In the genomic region with DNA sequence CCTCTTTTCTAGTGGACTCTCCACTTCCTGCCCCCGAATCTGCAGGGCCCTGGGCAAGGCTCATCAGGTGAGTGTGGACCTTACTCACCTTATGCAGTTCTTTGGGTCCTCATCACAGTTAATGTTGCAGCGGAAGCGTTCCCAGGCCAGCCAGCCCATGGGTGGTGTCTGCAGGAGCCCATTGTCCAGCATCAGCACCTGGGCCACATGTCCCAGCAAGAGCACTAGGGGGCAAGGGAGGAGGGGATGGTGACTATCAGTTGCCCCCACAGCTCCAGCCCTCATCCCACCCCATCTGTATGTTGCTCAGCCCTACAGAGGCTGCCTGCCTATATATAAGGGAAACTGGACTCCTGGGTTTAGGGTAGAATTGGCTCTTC, we compare ENCODE assay signal across 26 cellular contexts. TPM values are rescaled to one million over a fixed set of nuclear protein-coding genes. Genes with fewer than 3 reads are reported as not detected.
DNase-seq lines count a peak whose midpoint lies in the region; ATAC-seq, FAIRE-seq and TF ChIP-seq lines count a peak whose summit lies in the region.
"Had no signal": no experiment of that assay in that cellular context is flagged by ENCODE, and none has a peak within 500 bp of the region (broad histone marks: within the 10 kb centered on the region; RNA-seq: fewer than 3 reads in every experiment).

No MANE protein-coding gene starts in this region.

- peaks cover 0 to 3% of the 10 kb centered on the region in 2 donors for H3K36me3 ChIP-seq in kidney (ENCODE audit: control insufficient read depth in 1 of 2, insufficient read depth in 2 of 2, low read length in 2 of 2)
- peaks cover 0 to 52% (median 34%) of the 10 kb centered on the region in 6 donors for H3K36me3 ChIP-seq in spleen
- peaks cover 8 to 11% of the 10 kb centered on the region in 2 experiments for H3K36me3 ChIP-seq in trophoblast cell (ENCODE audit: control insufficient read depth in 1 of 2, insufficient read depth in 2 of 2, low read length in 2 of 2)
- H3K36me3 ChIP-seq: MG63 had no signal

- intact Hi-C loops in kidney (cut with DNase I) (no loop called here), spleen (cut with DNase I; ENCODE audit: low total_unique reads) (no loop called here)

- H3K4me1 ChIP-seq in kidney (ENCODE audit: control insufficient read depth in 1 of 2, insufficient read depth in 1 of 2, low read depth in 1 of 2, low read length in 2 of 2) (peaks cover 9 to 16% of the 10 kb centered on the region in 2 donors), spleen (peaks cover 14 to 51% (median 27%) of the 10 kb centered on the region in 6 donors), trophoblast cell (ENCODE audit: control insufficient read depth in 1 of 2, insufficient read depth in 2 of 2, low read length in 2 of 2) (peaks cover 6 to 10% of the 10 kb centered on the region in 2 experiments)

- peak; percentile 58 for DNase-seq in activated effector memory CD4-positive, alpha-beta T cell treated with anti-CD3 and anti-CD28 coated beads, Interleukin-2, amount 50 U/mL, for 16 hours
- DNase-seq in activated effector memory CD4-positive, alpha-beta T cell treated with Interleukin-2 at 50 U/mL for 16 hours, result no peak
- peak; percentile 52 for DNase-seq in kidney
- DNase-seq in spleen, result peak; percentile 67
- no peak for DNase-seq in SKM-1 treated with dmso at 0.1 percent for 144 hours (lab: John Stamatoyannopoulos, UW; ENCODE audit: unreplicated experiment)
- DNase-seq in trophoblast cell, result no peak
- DNase-seq: Caco-2; CD4-positive, CD25-positive, alpha-beta regulatory T cell; DMS 273 treated with DMSO at 0.1 percent for 48 hours; DMS79 treated with DMSO at 0.1 percent for 48 hours; MG63; NCI-H1417; NCI-H1694 treated with DMSO at 0.1 percent for 48 hours; NCI-H2081 treated with DMSO at 0.1 percent for 48 hours; NCI-H2171 treated with DMSO at 0.1 percent for 48 hours; NCI-H446; NCI-H526 had no signal

- TF ChIP-seq POLR2A in spleen (IDR thresholded peaks at IDR 0.05), result no peak

- H4K8ac ChIP-seq in trophoblast cell (ENCODE audit: low read depth, low read length), result no peak overlapping the region

- H3K79me1 ChIP-seq in trophoblast cell (ENCODE audit: low read length), result peaks cover 3% of the 10 kb centered on the region

- no peak overlapping the region for H2BK12ac ChIP-seq in trophoblast cell (ENCODE audit: low read length)

- no peak overlapping the region for H4K12ac ChIP-seq in trophoblast cell (ENCODE audit: low read depth, low read length)

- WGBS in spleen, 5 donors, result 82 to 94% (median 90%) methylated on average over 3 of the region's 3 CpGs
- no CpG with 5 or more reads among the region's 3 CpGs for WGBS in trophoblast cell (ENCODE audit: extremely low coverage, insufficient coverage, insufficient read length)

- H3K9me3 Mint-ChIP-seq in IgD-negative memory B cell, result no peaks in the 10 kb centered on the region
- H3K9me3 Mint-ChIP-seq: CD4-positive, CD25-positive, alpha-beta regulatory T cell had no signal

- no peak overlapping the region for H3K4me2 ChIP-seq in trophoblast cell (ENCODE audit: low read length)
- H3K4me2 ChIP-seq: A549 had no signal

- H3K4me3 ChIP-seq in kidney (ENCODE audit: low read length in 2 of 2) (no peak overlapping the region), spleen (no peak overlapping the region), trophoblast cell (ENCODE audit: low read depth, low read length) (no peak overlapping the region)
- H3K4me3 ChIP-seq: A549, K562, MG63, Peyer's patch, SJSA1 had no signal

- H3K9ac ChIP-seq in kidney (ENCODE audit: low read length in 2 of 2) (no peak overlapping the region), trophoblast cell (ENCODE audit: low read length) (no peak overlapping the region)

- H3K27me3 Mint-ChIP-seq in IgD-negative memory B cell, result no peaks in the 10 kb centered on the region
- H3K27me3 Mint-ChIP-seq: B cell; CD4-positive, CD25-positive, alpha-beta regulatory T cell had no signal

- H3K9me3 ChIP-seq in kidney (ENCODE audit: control insufficient read depth in 1 of 2, low read length in 2 of 2) (no peaks in the 10 kb centered on the region), spleen (no peaks in the 10 kb centered on the region), trophoblast cell (ENCODE audit: insufficient read depth, low read depth, low read length) (peaks cover 1% of the 10 kb centered on the region)
- H3K9me3 ChIP-seq: A549, Caco-2, MG63, Peyer's patch, SJSA1 had no signal

- H3K27ac ChIP-seq in kidney (ENCODE audit: low read depth in 2 of 2, low read length in 2 of 2), result no peak overlapping the region
- H3K27ac ChIP-seq in spleen, result no peak overlapping the region
- no peak overlapping the region for H3K27ac ChIP-seq in trophoblast cell (ENCODE audit: low read depth, low read length)
- H3K27ac ChIP-seq: A549, Peyer's patch, SJSA1 had no signal

- TF ChIP-seq CTCF in kidney (IDR thresholded peaks at IDR 0.05; ENCODE audit: borderline replicate concordance, extremely low read depth, insufficient read depth) (no peak), spleen (IDR thresholded peaks at IDR 0.05 in 8 of 11, conservative IDR thresholded peaks at IDR 0.05 in 3 of 11) (no peak)

- no peak overlapping the region for H2AK5ac ChIP-seq in trophoblast cell (ENCODE audit: low read length)

- peak overlapping the region in 1 of 4 donors; percentile 40 for H3K4me3 Mint-ChIP-seq in IgD-negative memory B cell
- H3K4me3 Mint-ChIP-seq: B cell had no signal

- ATAC-seq in HG03108 (IDR thresholded peaks at IDR 0.05; ENCODE audit: unreplicated experiment), result no peak
- ATAC-seq: A549, HCT116, K562 had no signal

- FAIRE-seq in kidney (lab: Jason Lieb, UNC), result no peak
- FAIRE-seq: A549, H1, K562 had no signal

- no peak overlapping the region for H3K4ac ChIP-seq in trophoblast cell (ENCODE audit: low read depth, low read length)

- peaks cover 8% of the 10 kb centered on the region for H3K36me3 Mint-ChIP-seq in IgD-negative memory B cell

- H3K4me1 Mint-ChIP-seq in IgD-negative memory B cell, result peaks cover 8 to 15% (median 11%) of the 10 kb centered on the region in 3 donors

- H3K79me2 ChIP-seq in trophoblast cell (ENCODE audit: control insufficient read depth, insufficient read depth, low read length, poor library complexity), result peaks cover 3% of the 10 kb centered on the region

- H3K27ac Mint-ChIP-seq in IgD-negative memory B cell, result peak overlapping the region in 2 of 3 donors; percentile 10 to 19

- H2BK5ac ChIP-seq in trophoblast cell (ENCODE audit: low read depth, low read length, poor library complexity), result no peak overlapping the region

- no peak overlapping the region for H3K14ac ChIP-seq in trophoblast cell (ENCODE audit: low read length)

- H3K27me3 ChIP-seq in spleen (replicated peaks in 1 of 7), result no peaks in the 10 kb centered on the region
- no peaks in the 10 kb centered on the region for H3K27me3 ChIP-seq in trophoblast cell (ENCODE audit: insufficient read depth, low read length)
- H3K27me3 ChIP-seq: MG63, Peyer's patch, SJSA1 had no signal

- no peak overlapping the region for H2BK120ac ChIP-seq in trophoblast cell (ENCODE audit: insufficient read depth, low read length, poor library complexity)

- no peak overlapping the region for H2AFZ ChIP-seq in trophoblast cell (ENCODE audit: insufficient read depth, low read length, poor library complexity)

- H3K18ac ChIP-seq in trophoblast cell (ENCODE audit: low read length), result no peak overlapping the region

- no peak overlapping the region for H4K91ac ChIP-seq in trophoblast cell (ENCODE audit: low read depth, low read length)

- no peak overlapping the region for H3K23ac ChIP-seq in trophoblast cell (ENCODE audit: low read length)

RNA-seq across cellular contexts. Expression of gene NAGA, which starts 2.3 kb away (rescaled TPM):
- polyA plus RNA-seq in IgD-negative memory B cell (14.4 TPM), kidney (ENCODE audit: insufficient read depth, low read depth, low replicate concordance) (27.0 TPM), spleen (1 to 10 TPM; 7.0 to 7.4 (median 7.1) TPM)
- total RNA-seq in kidney (29.8 TPM), spleen (10 to 100 TPM; 20.2 to 60.2 (median 34.1) TPM)
- 13.4 and 13.8 TPM in 2 replicates for polyA plus RNA-seq in trophoblast cell (2013)

RNA-seq across cellular contexts. Expression of gene PHETA2, which starts 5.7 kb away (rescaled TPM):
- polyA plus RNA-seq in IgD-negative memory B cell (1.6 TPM), kidney (ENCODE audit: insufficient read depth, low read depth, low replicate concordance) (6.3 TPM), spleen (1 to 10 TPM; 3.1 to 5.5 (median 4.3) TPM)
- total RNA-seq in kidney (10.4 TPM), spleen (10 to 100 TPM in 3 of 7 donors, 1 to 10 TPM in 4; 6.8 to 11.5 (median 9.6) TPM)
- 2.1 and 2.3 TPM in 2 replicates for polyA plus RNA-seq in trophoblast cell (2013)

RNA-seq across cellular contexts. Expression of gene SMDT1, which starts 11.2 kb away (rescaled TPM):
- polyA plus RNA-seq in IgD-negative memory B cell, result 248 TPM
- 113 TPM for total RNA-seq in kidney
- polyA plus RNA-seq in kidney (ENCODE audit: insufficient read depth, low read depth, low replicate concordance), result 264 TPM
- total RNA-seq in spleen, result 10 to 100 TPM; 13.6 to 91.4 (median 69.6) TPM
- polyA plus RNA-seq in spleen, result 100 to 1,000 TPM in 1 of 3 donors, 10 to 100 TPM in 2; 79.9 to 171 (median 90.7) TPM
- 25.6 and 27.4 TPM in 2 replicates for polyA plus RNA-seq in trophoblast cell (2013)

RNA-seq across cellular contexts. Expression of gene NDUFA6, which starts 22.2 kb away (rescaled TPM):
- polyA plus RNA-seq in IgD-negative memory B cell, result 121 TPM
- total RNA-seq in kidney, result 69.0 TPM
- polyA plus RNA-seq in kidney (ENCODE audit: insufficient read depth, low read depth, low replicate concordance), result 317 TPM
- 10 to 100 TPM; 31.1 to 44.9 (median 36.8) TPM for total RNA-seq in spleen
- 10 to 100 TPM; 50.2 to 73.8 (median 64.2) TPM for polyA plus RNA-seq in spleen
- 106 and 109 TPM in 2 replicates for polyA plus RNA-seq in trophoblast cell (2013)

Comparison
In these comparisons a context has a peak if more than half of its experiments do, and no peak if none do; other contexts are left out.
1. DNase-seq: peak in activated effector memory CD4-positive, alpha-beta T cell treated with anti-CD3 and anti-CD28 coated beads, Interleukin-2, amount 50 U/mL, for 16 hours (single experiment), kidney (single experiment) and spleen (single experiment); none in activated effector memory CD4-positive, alpha-beta T cell treated with Interleukin-2 at 50 U/mL for 16 hours (single experiment), SKM-1 treated with dmso at 0.1 percent for 144 hours (single experiment) and trophoblast cell (0 of 2).